Comparison of ENCODE assay signal across 10 cellular contexts in the genomic region with DNA sequence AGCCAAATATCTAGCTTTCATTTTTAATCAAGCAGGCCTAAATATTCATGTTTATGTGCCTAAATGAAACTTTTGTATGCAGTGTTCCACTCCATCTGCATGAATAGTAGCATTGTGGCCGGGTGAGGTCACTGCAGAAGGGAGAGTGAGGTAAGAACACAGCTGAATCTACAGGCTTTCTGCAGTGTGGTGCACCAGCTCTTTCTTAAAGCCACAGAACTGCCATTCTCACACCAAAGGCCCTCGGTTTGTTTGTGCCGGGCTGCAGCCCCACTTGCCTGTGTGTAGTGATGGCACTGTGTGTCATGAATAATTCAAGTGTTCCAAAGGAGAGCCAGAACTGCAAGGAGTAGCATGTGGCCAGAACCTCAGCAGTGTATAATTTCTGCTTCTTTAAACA.
DNase-seq lines count a peak whose midpoint lies in the region; ATAC-seq, FAIRE-seq and TF ChIP-seq lines count a peak whose summit lies in the region.
"Had no signal": no experiment of that assay in that cellular context is flagged by ENCODE, and none has a peak within 500 bp of the region (broad histone marks: within the 10 kb centered on the region; RNA-seq: fewer than 3 reads in every experiment).

No MANE protein-coding gene starts in this region.

- peak; percentile 33 for FAIRE-seq in islet of Langerhans (lab: Jason Lieb, UNC)
- no peak for FAIRE-seq in GM19239 (lab: Jason Lieb, UNC)

- ATAC-seq in HG02885 (IDR thresholded peaks at IDR 0.05; ENCODE audit: poor library complexity, unreplicated experiment) (peak; percentile 74), GM21515 (IDR thresholded peaks at IDR 0.05; ENCODE audit: unreplicated experiment) (no peak)

- peak; percentile 28 for TF ChIP-seq CTCF in astrocyte of the cerebellum (IDR thresholded peaks at IDR 0.05; ENCODE audit: low read depth, low read length, missing control alignments)

- DNase-seq in C1 segment of cervical spinal cord (lab: John Stamatoyannopoulos, UW), result peak in 12 of 14 donors; percentile 36 to 84 (median 70)
- DNase-seq in astrocyte of the cerebellum (ENCODE audit: low read depth), result peak; percentile 51
- DNase-seq in HT-29 (ENCODE audit: low spot score), result no peak
- no peak for DNase-seq in Kasumi-1 (lab: John Stamatoyannopoulos, UW)
- no peak for DNase-seq in GM19239 (ENCODE audit: insufficient read length, low spot score)
- DNase-seq: activated CD4-positive, alpha-beta memory T cell treated with anti-CD3 and anti-CD28 coated beads, Interleukin-2, amount 10 ng/mL, durations not matched to agents 7 days and 5 days; DMS79 treated with DMSO at 0.1 percent for 48 hours had no signal

- no peak overlapping the region for H3K4me3 ChIP-seq in astrocyte of the cerebellum (ENCODE audit: low read depth, low read length)

- in situ Hi-C loops in astrocyte of the cerebellum (cut with HindIII; ENCODE audit: low sequenced_read_pairs), result loop anchor here (5.0 kb wide), 1 partner anchor 38 kb away; no protein-coding TSS in a partner anchor

Comparison
In these comparisons a context has a peak if more than half of its experiments do, and no peak if none do; other contexts are left out.
1. DNase-seq: peak in C1 segment of cervical spinal cord (12 of 14) and astrocyte of the cerebellum (single experiment); none in HT-29 (single experiment), Kasumi-1 (0 of 2) and GM19239 (single experiment).